1 cellular context compared by ENCODE assay signal in the genomic region with DNA sequence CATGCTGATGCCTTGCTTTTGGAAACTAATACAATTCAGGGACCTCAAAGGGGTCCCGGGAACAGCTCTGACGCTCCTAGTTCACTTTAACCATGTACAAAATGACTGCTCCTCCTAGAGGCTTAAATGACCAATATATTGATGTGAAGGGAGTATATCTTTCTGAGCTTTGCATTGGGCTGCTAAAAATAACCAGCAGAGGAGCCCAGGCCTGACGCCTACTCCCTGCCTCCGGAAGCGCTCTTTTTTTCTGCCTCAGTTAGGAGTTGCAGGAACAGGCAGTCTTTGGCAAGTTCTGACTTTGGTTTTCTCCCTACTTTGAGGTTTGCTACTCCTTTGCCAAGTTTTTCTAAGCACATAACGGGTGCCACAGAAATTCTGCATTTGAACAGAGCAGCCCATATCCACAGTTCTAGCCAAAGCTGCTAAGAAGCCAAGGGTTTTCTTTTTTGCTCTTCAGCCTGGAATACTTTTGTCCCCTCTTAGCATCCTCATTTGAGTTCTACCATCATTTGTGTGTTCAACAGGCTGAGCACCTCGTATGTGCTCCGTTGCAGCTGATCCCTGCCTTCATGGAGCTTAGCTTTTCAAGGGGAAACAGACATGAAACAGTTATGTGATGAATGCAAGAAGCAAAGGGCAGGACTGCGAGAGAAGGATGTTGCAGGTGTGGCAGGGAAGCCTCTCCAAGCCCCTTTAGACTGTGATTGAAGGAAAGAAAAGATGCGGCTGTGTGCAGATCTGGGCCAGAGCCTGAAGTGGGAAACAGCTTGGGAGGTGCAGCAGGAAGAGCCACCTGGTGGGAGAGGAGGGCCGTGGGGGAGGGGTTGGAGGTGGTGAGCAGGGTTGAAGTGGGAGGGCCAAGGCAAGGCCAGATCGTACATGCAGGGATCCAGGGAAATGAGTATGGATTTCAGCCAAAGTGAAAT.
TF ChIP-seq lines count a peak whose summit lies in the region.

No MANE protein-coding gene starts in this region.

TF ChIP-seq in HepG2, 621 proteins besides CTCF, POLR2A, EP300 and RAD21 (continued from another document and continues in another):
- TF ChIP-seq, protein P1, sequence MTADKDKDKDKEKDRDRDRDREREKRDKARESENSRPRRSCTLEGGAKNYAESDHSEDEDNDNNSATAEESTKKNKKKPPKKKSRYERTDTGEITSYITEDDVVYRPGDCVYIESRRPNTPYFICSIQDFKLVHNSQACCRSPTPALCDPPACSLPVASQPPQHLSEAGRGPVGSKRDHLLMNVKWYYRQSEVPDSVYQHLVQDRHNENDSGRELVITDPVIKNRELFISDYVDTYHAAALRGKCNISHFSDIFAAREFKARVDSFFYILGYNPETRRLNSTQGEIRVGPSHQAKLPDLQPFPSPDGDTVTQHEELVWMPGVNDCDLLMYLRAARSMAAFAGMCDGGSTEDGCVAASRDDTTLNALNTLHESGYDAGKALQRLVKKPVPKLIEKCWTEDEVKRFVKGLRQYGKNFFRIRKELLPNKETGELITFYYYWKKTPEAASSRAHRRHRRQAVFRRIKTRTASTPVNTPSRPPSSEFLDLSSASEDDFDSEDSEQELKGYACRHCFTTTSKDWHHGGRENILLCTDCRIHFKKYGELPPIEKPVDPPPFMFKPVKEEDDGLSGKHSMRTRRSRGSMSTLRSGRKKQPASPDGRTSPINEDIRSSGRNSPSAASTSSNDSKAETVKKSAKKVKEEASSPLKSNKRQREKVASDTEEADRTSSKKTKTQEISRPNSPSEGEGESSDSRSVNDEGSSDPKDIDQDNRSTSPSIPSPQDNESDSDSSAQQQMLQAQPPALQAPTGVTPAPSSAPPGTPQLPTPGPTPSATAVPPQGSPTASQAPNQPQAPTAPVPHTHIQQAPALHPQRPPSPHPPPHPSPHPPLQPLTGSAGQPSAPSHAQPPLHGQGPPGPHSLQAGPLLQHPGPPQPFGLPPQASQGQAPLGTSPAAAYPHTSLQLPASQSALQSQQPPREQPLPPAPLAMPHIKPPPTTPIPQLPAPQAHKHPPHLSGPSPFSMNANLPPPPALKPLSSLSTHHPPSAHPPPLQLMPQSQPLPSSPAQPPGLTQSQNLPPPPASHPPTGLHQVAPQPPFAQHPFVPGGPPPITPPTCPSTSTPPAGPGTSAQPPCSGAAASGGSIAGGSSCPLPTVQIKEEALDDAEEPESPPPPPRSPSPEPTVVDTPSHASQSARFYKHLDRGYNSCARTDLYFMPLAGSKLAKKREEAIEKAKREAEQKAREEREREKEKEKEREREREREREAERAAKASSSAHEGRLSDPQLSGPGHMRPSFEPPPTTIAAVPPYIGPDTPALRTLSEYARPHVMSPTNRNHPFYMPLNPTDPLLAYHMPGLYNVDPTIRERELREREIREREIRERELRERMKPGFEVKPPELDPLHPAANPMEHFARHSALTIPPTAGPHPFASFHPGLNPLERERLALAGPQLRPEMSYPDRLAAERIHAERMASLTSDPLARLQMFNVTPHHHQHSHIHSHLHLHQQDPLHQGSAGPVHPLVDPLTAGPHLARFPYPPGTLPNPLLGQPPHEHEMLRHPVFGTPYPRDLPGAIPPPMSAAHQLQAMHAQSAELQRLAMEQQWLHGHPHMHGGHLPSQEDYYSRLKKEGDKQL (CRISPR knock-in tag; IDR thresholded peaks at IDR 0.05; ENCODE audit: low read depth): no peak
- TF ChIP-seq, protein P2, sequence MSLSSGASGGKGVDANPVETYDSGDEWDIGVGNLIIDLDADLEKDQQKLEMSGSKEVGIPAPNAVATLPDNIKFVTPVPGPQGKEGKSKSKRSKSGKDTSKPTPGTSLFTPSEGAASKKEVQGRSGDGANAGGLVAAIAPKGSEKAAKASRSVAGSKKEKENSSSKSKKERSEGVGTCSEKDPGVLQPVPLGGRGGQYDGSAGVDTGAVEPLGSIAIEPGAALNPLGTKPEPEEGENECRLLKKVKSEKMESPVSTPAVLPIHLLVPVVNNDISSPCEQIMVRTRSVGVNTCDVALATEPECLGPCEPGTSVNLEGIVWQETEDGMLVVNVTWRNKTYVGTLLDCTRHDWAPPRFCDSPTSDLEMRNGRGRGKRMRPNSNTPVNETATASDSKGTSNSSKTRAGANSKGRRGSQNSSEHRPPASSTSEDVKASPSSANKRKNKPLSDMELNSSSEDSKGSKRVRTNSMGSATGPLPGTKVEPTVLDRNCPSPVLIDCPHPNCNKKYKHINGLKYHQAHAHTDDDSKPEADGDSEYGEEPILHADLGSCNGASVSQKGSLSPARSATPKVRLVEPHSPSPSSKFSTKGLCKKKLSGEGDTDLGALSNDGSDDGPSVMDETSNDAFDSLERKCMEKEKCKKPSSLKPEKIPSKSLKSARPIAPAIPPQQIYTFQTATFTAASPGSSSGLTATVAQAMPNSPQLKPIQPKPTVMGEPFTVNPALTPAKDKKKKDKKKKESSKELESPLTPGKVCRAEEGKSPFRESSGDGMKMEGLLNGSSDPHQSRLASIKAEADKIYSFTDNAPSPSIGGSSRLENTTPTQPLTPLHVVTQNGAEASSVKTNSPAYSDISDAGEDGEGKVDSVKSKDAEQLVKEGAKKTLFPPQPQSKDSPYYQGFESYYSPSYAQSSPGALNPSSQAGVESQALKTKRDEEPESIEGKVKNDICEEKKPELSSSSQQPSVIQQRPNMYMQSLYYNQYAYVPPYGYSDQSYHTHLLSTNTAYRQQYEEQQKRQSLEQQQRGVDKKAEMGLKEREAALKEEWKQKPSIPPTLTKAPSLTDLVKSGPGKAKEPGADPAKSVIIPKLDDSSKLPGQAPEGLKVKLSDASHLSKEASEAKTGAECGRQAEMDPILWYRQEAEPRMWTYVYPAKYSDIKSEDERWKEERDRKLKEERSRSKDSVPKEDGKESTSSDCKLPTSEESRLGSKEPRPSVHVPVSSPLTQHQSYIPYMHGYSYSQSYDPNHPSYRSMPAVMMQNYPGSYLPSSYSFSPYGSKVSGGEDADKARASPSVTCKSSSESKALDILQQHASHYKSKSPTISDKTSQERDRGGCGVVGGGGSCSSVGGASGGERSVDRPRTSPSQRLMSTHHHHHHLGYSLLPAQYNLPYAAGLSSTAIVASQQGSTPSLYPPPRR (CRISPR knock-in tag; IDR thresholded peaks at IDR 0.05; ENCODE audit: borderline replicate concordance): no peak
- TF ChIP-seq YEATS2 (CRISPR knock-in tag; IDR thresholded peaks at IDR 0.05; ENCODE audit: borderline replicate concordance) (peak; percentile 44), RCOR2 (CRISPR knock-in tag; IDR thresholded peaks at IDR 0.05) (no peak), BORCS8-MEF2B (CRISPR knock-in tag; IDR thresholded peaks at IDR 0.05) (peak; percentile 75; the same call in 1 of the 2 replicates), KAT8 (CRISPR knock-in tag; IDR thresholded peaks at IDR 0.05) (no peak), FOSL1 (CRISPR knock-in tag; IDR thresholded peaks at IDR 0.05; ENCODE audit: borderline replicate concordance) (no peak), ZNF326 (CRISPR knock-in tag; IDR thresholded peaks at IDR 0.05; ENCODE audit: borderline replicate concordance) (0 out of 2 replicates have a peak, but pooled peaks have one; percentile 21), ZNF253 (CRISPR knock-in tag; IDR thresholded peaks at IDR 0.05; ENCODE audit: borderline replicate concordance) (no peak), HHEX (CRISPR knock-in tag; IDR thresholded peaks at IDR 0.05) (0 out of 2 replicates have a peak, but pooled peaks have one; percentile 9), ATM (IDR thresholded peaks at IDR 0.05; ENCODE audit: borderline replicate concordance) (no peak), TMF1 (CRISPR knock-in tag; IDR thresholded peaks at IDR 0.05; ENCODE audit: low read depth) (0 out of 2 replicates have a peak, but pooled peaks have one; percentile 51), KMT2A (CRISPR knock-in tag; IDR thresholded peaks at IDR 0.05) (peak; percentile 25; the same call in 1 of the 2 replicates), ZNF547 (CRISPR knock-in tag; IDR thresholded peaks at IDR 0.05) (no peak), MEIS1 (CRISPR knock-in tag; IDR thresholded peaks at IDR 0.05; ENCODE audit: borderline replicate concordance) (no peak), ZNF782 (CRISPR knock-in tag; IDR thresholded peaks at IDR 0.05; ENCODE audit: borderline replicate concordance) (no peak), NCOR1 (IDR thresholded peaks at IDR 0.05; ENCODE audit: borderline replicate concordance, low read length) (peak; percentile 55; the same call in 1 of the 2 replicates), ZNF136 (CRISPR knock-in tag; IDR thresholded peaks at IDR 0.05; ENCODE audit: low read depth) (no peak), PTBP1 (IDR thresholded peaks at IDR 0.05; ENCODE audit: low read depth, low read length, poor library complexity, severe bottlenecking) (no peak), ZNF101 (CRISPR knock-in tag; IDR thresholded peaks at IDR 0.05; ENCODE audit: borderline replicate concordance, low read depth) (no peak), SP140L (CRISPR knock-in tag; IDR thresholded peaks at IDR 0.05; ENCODE audit: borderline replicate concordance) (peak; percentile 4; the same call in 1 of the 2 replicates), ZNF235 (CRISPR knock-in tag; IDR thresholded peaks at IDR 0.05; ENCODE audit: borderline replicate concordance) (no peak; the same call in 1 of the 2 replicates), SOX13 (IDR thresholded peaks at IDR 0.05) (no peak), SOX13 (CRISPR knock-in tag; conservative IDR thresholded peaks at IDR 0.05 in 1 of 2, IDR thresholded peaks at IDR 0.05 in 1 of 2) (0 out of 4 replicates have a peak, but pooled peaks of 1 of the 2 experiments have one; percentile 7), ADNP (CRISPR knock-in tag; IDR thresholded peaks at IDR 0.05) (no peak), ZNF792 (CRISPR knock-in tag; IDR thresholded peaks at IDR 0.05) (peak; percentile 53; the same call in 1 of the 2 replicates), ZNF350 (CRISPR knock-in tag; IDR thresholded peaks at IDR 0.05; ENCODE audit: borderline replicate concordance, low read depth) (no peak; the same call in 1 of the 2 replicates), MED1 (CRISPR knock-in tag; IDR thresholded peaks at IDR 0.05) (peak; percentile 20; the same call in 1 of the 2 replicates), ZNF180 (CRISPR knock-in tag; IDR thresholded peaks at IDR 0.05; ENCODE audit: borderline replicate concordance, low read depth) (no peak), SRY (CRISPR knock-in tag; IDR thresholded peaks at IDR 0.05) (no peak), REPIN1 (CRISPR knock-in tag; IDR thresholded peaks at IDR 0.05; ENCODE audit: borderline replicate concordance, low read depth) (peak; percentile 78)
- TF ChIP-seq, protein P3, sequence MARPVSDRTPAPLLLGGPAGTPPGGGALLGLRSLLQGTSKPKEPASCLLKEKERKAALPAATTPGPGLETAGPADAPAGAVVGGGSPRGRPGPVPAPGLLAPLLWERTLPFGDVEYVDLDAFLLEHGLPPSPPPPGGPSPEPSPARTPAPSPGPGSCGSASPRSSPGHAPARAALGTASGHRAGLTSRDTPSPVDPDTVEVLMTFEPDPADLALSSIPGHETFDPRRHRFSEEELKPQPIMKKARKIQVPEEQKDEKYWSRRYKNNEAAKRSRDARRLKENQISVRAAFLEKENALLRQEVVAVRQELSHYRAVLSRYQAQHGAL (CRISPR knock-in tag; IDR thresholded peaks at IDR 0.05; ENCODE audit: not compliant biosample characterization): no peak
- TF ChIP-seq, protein P4, sequence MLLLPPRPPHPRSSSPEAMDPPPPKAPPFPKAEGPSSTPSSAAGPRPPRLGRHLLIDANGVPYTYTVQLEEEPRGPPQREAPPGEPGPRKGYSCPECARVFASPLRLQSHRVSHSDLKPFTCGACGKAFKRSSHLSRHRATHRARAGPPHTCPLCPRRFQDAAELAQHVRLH (CRISPR knock-in tag; IDR thresholded peaks at IDR 0.05; ENCODE audit: borderline replicate concordance, low read depth): 0 out of 2 replicates have a peak, but pooled peaks have one; percentile 63
- TF ChIP-seq, protein P5, sequence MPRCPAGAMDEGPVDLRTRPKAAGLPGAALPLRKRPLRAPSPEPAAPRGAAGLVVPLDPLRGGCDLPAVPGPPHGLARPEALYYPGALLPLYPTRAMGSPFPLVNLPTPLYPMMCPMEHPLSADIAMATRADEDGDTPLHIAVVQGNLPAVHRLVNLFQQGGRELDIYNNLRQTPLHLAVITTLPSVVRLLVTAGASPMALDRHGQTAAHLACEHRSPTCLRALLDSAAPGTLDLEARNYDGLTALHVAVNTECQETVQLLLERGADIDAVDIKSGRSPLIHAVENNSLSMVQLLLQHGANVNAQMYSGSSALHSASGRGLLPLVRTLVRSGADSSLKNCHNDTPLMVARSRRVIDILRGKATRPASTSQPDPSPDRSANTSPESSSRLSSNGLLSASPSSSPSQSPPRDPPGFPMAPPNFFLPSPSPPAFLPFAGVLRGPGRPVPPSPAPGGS (CRISPR knock-in tag; IDR thresholded peaks at IDR 0.05): 0 out of 2 replicates have a peak, but pooled peaks have one; percentile 59
- TF ChIP-seq, protein P6, sequence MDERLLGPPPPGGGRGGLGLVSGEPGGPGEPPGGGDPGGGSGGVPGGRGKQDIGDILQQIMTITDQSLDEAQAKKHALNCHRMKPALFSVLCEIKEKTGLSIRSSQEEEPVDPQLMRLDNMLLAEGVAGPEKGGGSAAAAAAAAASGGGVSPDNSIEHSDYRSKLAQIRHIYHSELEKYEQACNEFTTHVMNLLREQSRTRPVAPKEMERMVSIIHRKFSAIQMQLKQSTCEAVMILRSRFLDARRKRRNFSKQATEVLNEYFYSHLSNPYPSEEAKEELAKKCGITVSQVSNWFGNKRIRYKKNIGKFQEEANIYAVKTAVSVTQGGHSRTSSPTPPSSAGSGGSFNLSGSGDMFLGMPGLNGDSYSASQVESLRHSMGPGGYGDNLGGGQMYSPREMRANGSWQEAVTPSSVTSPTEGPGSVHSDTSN (CRISPR knock-in tag; IDR thresholded peaks at IDR 0.05): no peak
- TF ChIP-seq, protein P7, sequence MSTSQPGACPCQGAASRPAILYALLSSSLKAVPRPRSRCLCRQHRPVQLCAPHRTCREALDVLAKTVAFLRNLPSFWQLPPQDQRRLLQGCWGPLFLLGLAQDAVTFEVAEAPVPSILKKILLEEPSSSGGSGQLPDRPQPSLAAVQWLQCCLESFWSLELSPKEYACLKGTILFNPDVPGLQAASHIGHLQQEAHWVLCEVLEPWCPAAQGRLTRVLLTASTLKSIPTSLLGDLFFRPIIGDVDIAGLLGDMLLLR (CRISPR knock-in tag; IDR thresholded peaks at IDR 0.05): no peak
- TF ChIP-seq, protein P8, sequence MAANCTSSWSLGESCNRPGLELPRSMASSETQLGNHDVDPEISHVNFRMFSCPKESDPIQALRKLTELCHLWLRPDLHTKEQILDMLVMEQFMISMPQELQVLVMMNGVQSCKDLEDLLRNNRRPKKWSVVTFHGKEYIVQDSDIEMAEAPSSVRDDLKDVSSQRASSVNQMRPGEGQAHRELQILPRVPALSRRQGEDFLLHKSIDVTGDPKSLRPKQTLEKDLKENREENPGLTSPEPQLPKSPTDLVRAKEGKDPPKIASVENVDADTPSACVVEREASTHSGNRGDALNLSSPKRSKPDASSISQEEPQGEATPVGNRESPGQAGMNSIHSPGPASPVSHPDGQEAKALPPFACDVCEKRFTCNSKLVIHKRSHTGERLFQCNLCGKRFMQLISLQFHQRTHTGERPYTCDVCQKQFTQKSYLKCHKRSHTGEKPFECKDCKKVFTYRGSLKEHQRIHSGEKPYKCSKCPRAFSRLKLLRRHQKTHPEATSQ (CRISPR knock-in tag; IDR thresholded peaks at IDR 0.05; ENCODE audit: borderline replicate concordance): no peak; the same call in 1 of the 2 replicates
- TF ChIP-seq, protein P9, sequence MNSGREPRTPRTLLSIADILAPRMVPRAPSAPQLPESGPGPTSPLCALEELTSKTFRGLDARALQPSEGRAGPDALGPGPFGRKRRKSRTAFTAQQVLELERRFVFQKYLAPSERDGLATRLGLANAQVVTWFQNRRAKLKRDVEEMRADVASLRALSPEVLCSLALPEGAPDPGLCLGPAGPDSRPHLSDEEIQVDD (CRISPR knock-in tag; IDR thresholded peaks at IDR 0.05; ENCODE audit: borderline replicate concordance): no peak
